ENCODE assay signal across 8 cellular contexts in genomic region chr13:42041684-42042035, GRCh38. TPM values are rescaled to one million over a fixed set of nuclear protein-coding genes. Genes with fewer than 3 reads are reported as not detected.
DNase-seq lines count a peak whose midpoint lies in the region; ATAC-seq and TF ChIP-seq lines count a peak whose summit lies in the region.

No MANE protein-coding gene starts in this region.

- H3K36me3 Mint-ChIP-seq in chondrocyte (ENCODE audit: low read depth), result no peaks in the 10 kb centered on the region
- peaks cover 9 to 13% of the 10 kb centered on the region in 2 donors for H3K36me3 Mint-ChIP-seq in stimulated activated naive B cell treated with anti-CD40 and anti-IgM and Interleukin-4, amounts not matched to agents 10 μg/mL and 1 μg/mL and 100 μg/mL, for 72 hours

- BruUV-seq in PC-3 (replicated peaks; lab: Mats Ljungman, UMichigan), result no TSS peak

- no peaks in the 10 kb centered on the region for H4K20me1 ChIP-seq in PC-3 (ENCODE audit: low read length)

- CTCF ChIA-PET in PC-3 (lab: Charles Lee), result interaction anchor here (0.7 kb wide), 1 partner anchor 134 kb away, joined by 3 read pairs; no protein-coding TSS in a partner anchor

- peak overlapping the region; percentile 82 for H2AFZ ChIP-seq in PC-3 (ENCODE audit: low read length)

- H3K4me3 Mint-ChIP-seq in chondrocyte (ENCODE audit: unreplicated experiment), result peak overlapping the region; percentile 94
- peak overlapping the region; percentile 86 to 95 for H3K4me3 Mint-ChIP-seq in stimulated activated naive B cell treated with anti-CD40 and anti-IgM and Interleukin-4, amounts not matched to agents 10 μg/mL and 1 μg/mL and 100 μg/mL, for 72 hours

- H3K27ac Mint-ChIP-seq in chondrocyte (ENCODE audit: unreplicated experiment), result peak overlapping the region; percentile 95
- peak overlapping the region; percentile 91 for H3K27ac Mint-ChIP-seq in stimulated activated naive B cell treated with anti-CD40 and anti-IgM and Interleukin-4, amounts not matched to agents 10 μg/mL and 1 μg/mL and 100 μg/mL, for 72 hours

- H3K9ac ChIP-seq in PC-3 (ENCODE audit: low read length), result peak overlapping the region; percentile 75

- peak overlapping the region; percentile 90 for H3K4me2 ChIP-seq in PC-3 (ENCODE audit: low read length)

- TF ChIP-seq CTCF in PC-3 (conservative IDR thresholded peaks at IDR 0.05; ENCODE audit: low read depth, low read length), result no peak; the same call in 1 of the 2 replicates
- TF ChIP-seq CTCF in chondrocyte (IDR thresholded peaks at IDR 0.05), result peak; percentile 77
- TF ChIP-seq CTCF in kidney epithelial cell (IDR thresholded peaks at IDR 0.05; ENCODE audit: insufficient read depth, low read length, poor library complexity, severe bottlenecking), result peak; percentile 64

- no peaks in the 10 kb centered on the region for H3K27me3 ChIP-seq in PC-3 (ENCODE audit: low read length)
- no peaks in the 10 kb centered on the region for H3K27me3 ChIP-seq in kidney epithelial cell (ENCODE audit: control insufficient read depth, insufficient read depth, low read length)

- H3K36me3 ChIP-seq in PC-3 (ENCODE audit: low read depth, low read length) (no peaks in the 10 kb centered on the region), kidney epithelial cell (ENCODE audit: control insufficient read depth, insufficient read depth, low read length) (no peaks in the 10 kb centered on the region)

- peaks cover 4% of the 10 kb centered on the region for H3K9me3 Mint-ChIP-seq in chondrocyte (ENCODE audit: low read depth)
- peaks cover 0 to 1% of the 10 kb centered on the region in 2 donors for H3K9me3 Mint-ChIP-seq in stimulated activated naive B cell treated with anti-CD40 and anti-IgM and Interleukin-4, amounts not matched to agents 10 μg/mL and 1 μg/mL and 100 μg/mL, for 72 hours

- H3K4me3 ChIP-seq in PC-3 (ENCODE audit: low read length) (peak overlapping the region; percentile 84), kidney epithelial cell (ENCODE audit: low read depth, low read length) (peak overlapping the region; percentile 76)

- H3K4me1 ChIP-seq in PC-3 (ENCODE audit: insufficient read depth, low read length), result peaks cover 30% of the 10 kb centered on the region

- H3K9me2 ChIP-seq in PC-3 (replicated peaks; ENCODE audit: low read length), result no peaks in the 10 kb centered on the region

- peaks cover 34% of the 10 kb centered on the region for H3K4me1 Mint-ChIP-seq in chondrocyte (ENCODE audit: low read depth)
- peaks cover 16 to 31% of the 10 kb centered on the region in 2 donors for H3K4me1 Mint-ChIP-seq in stimulated activated naive B cell treated with anti-CD40 and anti-IgM and Interleukin-4, amounts not matched to agents 10 μg/mL and 1 μg/mL and 100 μg/mL, for 72 hours

- H3F3A ChIP-seq in PC-3 (ENCODE audit: low read length, unreplicated experiment), result no peaks in the 10 kb centered on the region

- H3K27ac ChIP-seq in PC-3 (ENCODE audit: low read length), result peak overlapping the region; percentile 53

- intact Hi-C loops in PC-3 (cut with micrococcal nuclease), result loop anchor here (1.0 to 10.0 kb wide), 5 partner anchors 81 to 374 kb away; partner anchors contain the start of gene VWA8

- no peaks in the 10 kb centered on the region for H3K27me3 Mint-ChIP-seq in chondrocyte (ENCODE audit: low read depth)
- H3K27me3 Mint-ChIP-seq in stimulated activated naive B cell treated with anti-CD40 and anti-IgM and Interleukin-4, amounts not matched to agents 10 μg/mL and 1 μg/mL and 100 μg/mL, for 72 hours, result peaks cover 19 to 33% of the 10 kb centered on the region in 2 donors

- peaks cover 57% of the 10 kb centered on the region for H3K79me2 ChIP-seq in PC-3 (ENCODE audit: low read length)

- POLR2A ChIA-PET in PC-3 (lab: Charles Lee; ENCODE audit: unreplicated experiment), result interaction anchor here (0.6 kb wide), 1 partner anchor 34 kb away, joined by 3 read pairs; no protein-coding TSS in a partner anchor

- no peaks in the 10 kb centered on the region for H3K9me3 ChIP-seq in PC-3 (ENCODE audit: low read length)

- DNase-seq in SKM-1 treated with dmso at 0.1 percent for 144 hours (lab: John Stamatoyannopoulos, UW; ENCODE audit: unreplicated experiment) (peak; percentile 11), SKM-1 (lab: John Stamatoyannopoulos, UW; ENCODE audit: unreplicated experiment) (no peak), PC-3 (peak; percentile 61), chondrocyte (ENCODE audit: low spot score) (no peak), kidney epithelial cell (ENCODE audit: low read depth) (no peak)
- DNase-seq in stimulated activated naive B cell treated with anti-CD40 and anti-IgM and Interleukin-4, amounts not matched to agents 10 μg/mL and 1 μg/mL and 100 μg/mL, for 72 hours, result no peak

- ATAC-seq in HG02678 (IDR thresholded peaks at IDR 0.05; ENCODE audit: unreplicated experiment) (peak; percentile 31), PC-3 (peak; percentile 49), HG03097 (IDR thresholded peaks at IDR 0.05; ENCODE audit: low FRiP score, unreplicated experiment) (no peak)
- ATAC-seq in stimulated activated naive B cell treated with anti-CD40 and anti-IgM and Interleukin-4, amounts not matched to agents 10 μg/mL and 1 μg/mL and 100 μg/mL, for 72 hours (replicated peaks), result peak; percentile 23 to 27

RNA-seq across cellular contexts. Expression of gene DGKH, which starts 6.8 kb away (rescaled TPM):
- total RNA-seq in PC-3 (2014; rRNA removed) (4.5 and 5.9 TPM in 2 replicates), chondrocyte (10.9 to 14.7 TPM (median 14.0 TPM) in 3 replicates), kidney epithelial cell (17.2 and 17.9 TPM in 2 replicates)

Comparison
In these comparisons a context has a peak if more than half of its experiments do, and no peak if none do; other contexts are left out.
1. DNase-seq: peak in SKM-1 treated with dmso at 0.1 percent for 144 hours (single experiment) and PC-3 (single experiment); none in SKM-1 (single experiment), chondrocyte (single experiment), kidney epithelial cell (single experiment) and stimulated activated naive B cell treated with anti-CD40 and anti-IgM and Interleukin-4, amounts not matched to agents 10 μg/mL and 1 μg/mL and 100 μg/mL, for 72 hours (single experiment).